ENCODE assay signal across 26 cellular contexts in the genomic region with DNA sequence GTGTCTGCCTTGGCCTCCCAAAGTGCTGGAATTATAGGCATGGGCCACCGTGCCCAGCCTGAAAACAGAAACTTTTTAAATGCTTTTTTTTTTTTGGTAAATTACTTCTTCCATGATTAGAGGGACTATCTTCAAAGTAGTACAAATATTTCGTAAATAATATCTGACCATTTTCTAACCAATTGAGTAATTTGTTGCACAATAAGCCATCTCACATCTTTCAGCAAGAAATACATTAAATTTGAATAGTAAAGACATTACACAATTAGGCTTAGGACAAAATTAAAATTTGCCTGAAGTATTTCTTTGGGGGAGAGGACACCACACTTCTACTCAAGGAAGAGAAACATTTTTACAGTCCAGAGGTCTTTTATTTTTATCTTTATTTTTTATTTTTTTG.
"Had no signal": no experiment of that assay in that cellular context is flagged by ENCODE, and none has a peak within 500 bp of the region (broad histone marks: within the 10 kb centered on the region; RNA-seq: fewer than 3 reads in every experiment).

No MANE protein-coding gene starts in this region.

- FAIRE-seq: TTC549 had no signal

- ATAC-seq: activated CD8-positive, alpha-beta T cell treated with anti-CD3 and anti-CD28 coated beads for 36 hours; activated T-cell treated with anti-CD3 and anti-CD28 coated beads, Interleukin-2, amount 50 U/mL, for 72 hours; activated T-helper 17 cell treated with anti-CD3 and anti-CD28 coated beads, Interleukin-2, amount 50 U/mL, for 72 hours; Panc1 had no signal

- H3K27me3 ChIP-seq: brain microvascular endothelial cell, SJCRH30 had no signal

- H3K4me1 ChIP-seq: SJCRH30 had no signal

- H3K9me3 ChIP-seq: SJCRH30 had no signal

- DNase-seq: activated CD4-positive, alpha-beta T cell treated with anti-CD3 and anti-CD28 coated beads, Interleukin-2, amount 10 ng/mL, durations not matched to agents 24 days and 14 days; activated CD4-positive, alpha-beta T cell treated with anti-CD3 and anti-CD28 coated beads, Interleukin-2, amount 50 U/mL, for 4 hours; activated CD8-positive, alpha-beta T cell treated with anti-CD3 and anti-CD28 coated beads for 36 hours; activated effector memory CD4-positive, alpha-beta T cell treated with anti-CD3 and anti-CD28 coated beads, Interleukin-2, amount 50 U/mL, for 16 hours; activated naive CD4-positive, alpha-beta T cell; activated naive CD4-positive, alpha-beta T cell treated with anti-CD3 and anti-CD28 coated beads, Interleukin-2, amount 50 U/mL, for 16 hours; activated T-cell treated with anti-CD3 and anti-CD28 coated beads, Interleukin-2, amount 50 U/mL, for 1 hour; activated T-cell treated with anti-CD3 and anti-CD28 coated beads, Interleukin-2, amount 50 U/mL, for 72 hours; amniotic stem cell; aorta; brain microvascular endothelial cell; central memory CD4-positive, alpha-beta T cell; MM.1S; MV-4-11; NCI-H1092; NCI-H1436 treated with DMSO at 0.1 percent for 48 hours; NCI-H1694 treated with DMSO at 0.1 percent for 48 hours; NCI-H2029; NCI-H345; NCI-H524 treated with DMSO at 0.1 percent for 48 hours; SHP77; SJCRH30 had no signal

- H3K4me3 ChIP-seq: SJCRH30, SK-N-MC had no signal

- H3K27ac ChIP-seq: brain microvascular endothelial cell, SJCRH30, SK-N-MC had no signal
